ENCODE assay signal across 24 cellular contexts in the genomic region with DNA sequence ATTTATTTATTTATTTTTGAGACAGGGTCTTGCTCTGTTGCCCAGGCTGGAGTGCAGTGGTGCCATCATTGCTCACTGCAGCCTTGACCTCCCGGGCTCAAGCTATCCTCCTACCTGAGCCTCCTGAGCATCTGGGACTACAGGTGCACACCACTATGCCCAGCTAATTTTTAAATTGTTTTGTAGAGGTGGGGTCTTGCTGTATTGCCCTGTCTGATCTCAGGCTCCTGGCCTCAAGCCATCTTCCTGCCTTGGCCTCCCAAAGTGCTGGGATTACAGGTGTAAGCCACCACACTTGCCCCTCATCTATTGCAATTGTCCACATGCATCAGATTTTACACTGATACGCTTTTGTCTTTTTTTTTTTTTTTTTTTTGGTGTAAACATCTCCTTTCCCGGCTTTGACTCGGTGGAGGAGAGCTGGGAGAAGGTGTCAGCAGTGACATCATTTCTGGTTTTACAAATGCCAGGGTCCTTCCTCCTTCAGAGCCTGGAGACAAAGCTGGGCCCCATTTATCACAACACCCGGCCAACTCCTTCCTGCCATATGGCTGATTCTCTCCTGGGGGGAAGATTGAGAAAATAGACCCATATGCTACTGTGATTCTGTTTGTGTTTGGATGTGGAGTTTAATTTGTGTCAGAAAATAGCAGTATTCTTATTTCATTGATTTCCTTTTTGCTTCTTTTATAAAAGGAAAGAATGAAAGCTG.
DNase-seq lines count a peak whose midpoint lies in the region; FAIRE-seq and TF ChIP-seq lines count a peak whose summit lies in the region.
"Had no signal": no experiment of that assay in that cellular context is flagged by ENCODE, and none has a peak within 500 bp of the region (broad histone marks: within the 10 kb centered on the region; RNA-seq: fewer than 3 reads in every experiment).

No MANE protein-coding gene starts in this region.

- no peak overlapping the region for H2AFZ ChIP-seq in H9 (ENCODE audit: low read length)
- H2AFZ ChIP-seq: GM23248 had no signal

- no peak for FAIRE-seq in GM19239 (lab: Jason Lieb, UNC)
- FAIRE-seq: GM12878 had no signal

- peaks cover 32% of the 10 kb centered on the region; the same call in 1 of the 2 replicates for H3K79me2 ChIP-seq in H9 (ENCODE audit: insufficient read depth, low read length)

- H4K20me1 ChIP-seq in H9 (ENCODE audit: control insufficient read depth, insufficient read depth, insufficient read length): no peaks in the 10 kb centered on the region
- H4K20me1 ChIP-seq: BLaER1 had no signal

- no peak overlapping the region for H2BK15ac ChIP-seq in H9 (ENCODE audit: low read depth, low read length)

- H4K5ac ChIP-seq in H9 (ENCODE audit: insufficient read length, low read depth, low read length): no peak overlapping the region

- H3K9me3 Mint-ChIP-seq in H9 (peaks cover 15 to 18% of the 10 kb centered on the region in 2 experiments), osteocyte (ENCODE audit: unreplicated experiment) (peaks cover 39% of the 10 kb centered on the region)

- no peak overlapping the region for H3K18ac ChIP-seq in H9 (ENCODE audit: insufficient read length, low read depth, low read length)

- H4K8ac ChIP-seq in H9 (replicated peaks; ENCODE audit: insufficient read length, low read depth, low read length): no peak overlapping the region

- no peak overlapping the region for H2BK120ac ChIP-seq in H9 (ENCODE audit: low read depth, low read length, poor library complexity, severe bottlenecking)

- no peaks in the 10 kb centered on the region for H3K27me3 ChIP-seq in H9 (ENCODE audit: insufficient read depth, low read length)
- H3K27me3 ChIP-seq: BLaER1 had no signal

- no peak overlapping the region for H2BK20ac ChIP-seq in H9 (ENCODE audit: low read depth, low read length, poor library complexity, severe bottlenecking)

- no peak overlapping the region for H3K9ac ChIP-seq in H9 (ENCODE audit: extremely low read depth, insufficient read length, low read length)
- H3K9ac ChIP-seq: BLaER1, GM23248 had no signal

- no peak overlapping the region for H3K4ac ChIP-seq in H9 (ENCODE audit: low read depth, low read length)

- no peak overlapping the region for H3K4me2 ChIP-seq in H9 (ENCODE audit: insufficient read depth, insufficient read length, low read length)
- H3K4me2 ChIP-seq: BLaER1 had no signal

- H3K4me3 Mint-ChIP-seq in H9 (no peak overlapping the region), osteocyte (ENCODE audit: unreplicated experiment) (no peak overlapping the region)
- H3K4me3 Mint-ChIP-seq: CD4-positive, alpha-beta memory T cell; T-helper 17 cell had no signal

- no CpG with 5 or more reads among the region's 5 CpGs for WGBS in H9 (ENCODE audit: extremely low coverage, insufficient read length, low lambda C conversion rate)

- H4K91ac ChIP-seq in H9 (ENCODE audit: insufficient read length, low read depth, low read length): no peak overlapping the region

- no peaks in the 10 kb centered on the region for H3K23me2 ChIP-seq in H9 (ENCODE audit: insufficient read length, low read depth, low read length, poor library complexity, severe bottlenecking)

- H3K79me1 ChIP-seq in H9 (ENCODE audit: insufficient read depth, low read depth, low read length, poor library complexity, severe bottlenecking): peaks cover 10% of the 10 kb centered on the region

- DNase-seq in H9: no peak
- DNase-seq in NCI-H82 (lab: John Stamatoyannopoulos, UW): peak; percentile 79
- DNase-seq in cerebellum (ENCODE audit: low spot score): peak; percentile 92
- DNase-seq in osteocyte (ENCODE audit: extremely low spot score, unreplicated experiment): peak; percentile 15
- DNase-seq in NCI-H226: no peak
- DNase-seq in SIG-M5 treated with dmso at 0.1 percent for 504 hours (lab: John Stamatoyannopoulos, UW; ENCODE audit: unreplicated experiment): no peak
- DNase-seq in GM19239 (ENCODE audit: insufficient read length, low spot score): no peak
- no peak for DNase-seq in RPMI8226
- DNase-seq: CD4-positive, alpha-beta memory T cell; EL; GM23248; Kasumi-1; NCI-H1417; NCI-H187 treated with DMSO at 0.1 percent for 48 hours; NCI-H2107; NCI-H2227 treated with DMSO at 0.1 percent for 48 hours; NCI-H510A treated with DMSO at 0.1 percent for 48 hours; OCI-M1; Right ventricle myocardium superior; SW 1271; T-helper 17 cell had no signal

- H3T11ph ChIP-seq in H9 (ENCODE audit: low read length): no peak overlapping the region

- H2BK5ac ChIP-seq in H9 (ENCODE audit: insufficient read length, low read length): no peak overlapping the region

- H3K36me3 Mint-ChIP-seq in H9 (ENCODE audit: insufficient read depth in 1 of 3, low read depth in 3 of 3) (peaks cover 27 to 46% (median 44%) of the 10 kb centered on the region in 3 experiments), osteocyte (ENCODE audit: unreplicated experiment) (no peaks in the 10 kb centered on the region)
- H3K36me3 Mint-ChIP-seq: CD4-positive, alpha-beta memory T cell had no signal

- H3K23ac ChIP-seq in H9 (ENCODE audit: insufficient read length, low read depth, low read length): no peak overlapping the region

- TF ChIP-seq CTCF in H9 (conservative IDR thresholded peaks at IDR 0.05) (no peak), osteocyte (IDR thresholded peaks at IDR 0.05) (no peak)

- peak overlapping the region in 2 of 3 experiments; percentile 60 to 86; a peak in 2 of 7 replicates for H3K27ac Mint-ChIP-seq in H9
- no peak overlapping the region for H3K27ac Mint-ChIP-seq in osteocyte (ENCODE audit: unreplicated experiment)
- H3K27ac Mint-ChIP-seq: CD4-positive, alpha-beta memory T cell; T-helper 17 cell had no signal

- no peak overlapping the region for H2AK5ac ChIP-seq in H9 (ENCODE audit: insufficient read length, low read length)

- no peaks in the 10 kb centered on the region for H3K9me3 ChIP-seq in H9 (ENCODE audit: control insufficient read depth, low read depth, low read length)
- H3K9me3 ChIP-seq: HAP-1 had no signal

- H3K4me1 Mint-ChIP-seq in H9 (peaks cover 11 to 14% of the 10 kb centered on the region in 2 experiments), osteocyte (ENCODE audit: unreplicated experiment) (no peaks in the 10 kb centered on the region)
- H3K4me1 Mint-ChIP-seq: CD4-positive, alpha-beta memory T cell; T-helper 17 cell had no signal

- H3K27ac ChIP-seq in H9 (ENCODE audit: insufficient read length, low read depth, low read length): no peak overlapping the region
- H3K27ac ChIP-seq: BLaER1, GM23248 had no signal

- H3K56ac ChIP-seq in H9 (ENCODE audit: insufficient read length, low read depth, low read length): no peak overlapping the region

- no peaks in the 10 kb centered on the region for H3K4me1 ChIP-seq in H9 (ENCODE audit: insufficient read depth, low read length)
- H3K4me1 ChIP-seq: BLaER1, HAP-1 had no signal

- H2BK12ac ChIP-seq in H9 (ENCODE audit: insufficient read length, low read depth, low read length): no peak overlapping the region

- H3K14ac ChIP-seq in H9 (ENCODE audit: insufficient read depth, low read length): no peak overlapping the region

- H3K27me3 Mint-ChIP-seq in H9 (ENCODE audit: low read depth) (0 out of 2 replicates have a peak, but pooled peaks cover 2% of the 10 kb centered on the region), osteocyte (ENCODE audit: unreplicated experiment) (no peaks in the 10 kb centered on the region)
- H3K27me3 Mint-ChIP-seq: CD4-positive, alpha-beta memory T cell; T-helper 17 cell had no signal

Comparison
In these comparisons a context has a peak if more than half of its experiments do, and no peak if none do; other contexts are left out.
1. DNase-seq: peak in NCI-H82 (single experiment), cerebellum (single experiment) and osteocyte (single experiment); none in H9 (single experiment), NCI-H226 (single experiment), SIG-M5 treated with dmso at 0.1 percent for 504 hours (single experiment), GM19239 (single experiment) and RPMI8226 (single experiment).